Comparison of ENCODE assay signal across 22 cellular contexts in the genomic region with DNA sequence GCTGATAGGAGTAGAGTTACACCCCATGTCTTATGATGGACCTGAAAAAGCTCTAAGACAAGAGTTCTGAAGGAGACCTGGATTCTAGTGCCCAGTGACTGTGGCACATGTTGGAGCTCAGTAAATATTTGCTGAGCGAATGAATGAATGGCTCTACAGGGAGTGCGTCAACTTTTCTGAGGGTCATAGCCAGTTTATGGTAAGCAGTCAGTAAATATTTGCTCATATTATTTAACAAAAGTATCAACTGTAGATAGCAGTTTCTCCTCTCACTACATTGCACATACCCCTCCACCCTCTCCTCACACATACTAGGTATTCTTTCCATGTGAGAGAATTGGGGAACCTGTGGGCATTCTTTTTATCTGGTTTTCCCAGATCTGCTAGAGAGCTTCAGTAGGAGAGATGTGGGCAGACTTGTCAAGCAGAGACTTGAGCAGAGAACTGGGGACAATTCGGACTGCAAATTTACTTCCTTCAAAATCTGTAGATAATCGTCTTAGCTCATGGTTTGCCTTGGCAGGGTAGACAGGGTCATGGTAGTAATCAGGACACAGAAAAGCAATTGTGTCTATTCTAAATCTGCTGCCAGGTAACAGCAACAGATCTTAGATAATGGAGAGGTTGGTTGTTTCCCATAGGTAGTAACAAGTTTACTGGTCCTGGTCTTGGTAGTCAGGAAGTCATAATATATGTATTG. TPM values are rescaled to one million over a fixed set of nuclear protein-coding genes. Genes with fewer than 3 reads are reported as not detected.
DNase-seq lines count a peak whose midpoint lies in the region; ATAC-seq and TF ChIP-seq lines count a peak whose summit lies in the region.
"Had no signal": no experiment of that assay in that cellular context is flagged by ENCODE, and none has a peak within 500 bp of the region (broad histone marks: within the 10 kb centered on the region; RNA-seq: fewer than 3 reads in every experiment).

No MANE protein-coding gene starts in this region.

- no peaks in the 10 kb centered on the region for H3K9me3 ChIP-seq in Loucy (ENCODE audit: insufficient read depth, low read depth, low read length)
- no peaks in the 10 kb centered on the region for H3K9me3 ChIP-seq in lower lobe of right lung
- H3K9me3 ChIP-seq: Peyer's patch had no signal

- peaks cover 5% of the 10 kb centered on the region for H4K20me1 ChIP-seq in Loucy (ENCODE audit: insufficient read depth, low read length, poor library complexity, severe bottlenecking)

- peak; percentile 12 for DNase-seq in COLO668 (lab: John Stamatoyannopoulos, UW; ENCODE audit: unreplicated experiment)
- peak; percentile 94 for DNase-seq in NCI-H748 treated with DMSO at 0.1 percent for 48 hours (lab: John Stamatoyannopoulos, UW)
- DNase-seq in lower lobe of right lung: no peak
- DNase-seq in activated naive CD8-positive, alpha-beta T cell treated with anti-CD3 and anti-CD28 coated beads, Interleukin-2, amount 50 U/mL, for 24 hours: no peak
- DNase-seq: activated CD4-positive, alpha-beta T cell treated with anti-CD3 and anti-CD28 coated beads, Interleukin-2, amount 50 U/mL, for 1 hour; activated T-cell treated with anti-CD3 and anti-CD28 coated beads, Interleukin-2, amount 50 U/mL, for 1 hour; dermis blood vessel endothelial cell; foreskin melanocyte; GDM1; left cardiac atrium; NCI-H446 treated with DMSO at 0.1 percent for 48 hours; Peyer's patch had no signal

- H3K27ac ChIP-seq in lower lobe of right lung: peak overlapping the region; percentile 28
- H3K27ac ChIP-seq: epithelial cell of prostate, HL-60, Peyer's patch had no signal

- H3K4me1 Mint-ChIP-seq in activated naive CD8-positive, alpha-beta T cell treated with anti-CD3 and anti-CD28 coated beads, Interleukin-2, amount 50 U/mL, for 24 hours: peaks cover 2% of the 10 kb centered on the region

- H3K27ac Mint-ChIP-seq in activated naive CD8-positive, alpha-beta T cell treated with anti-CD3 and anti-CD28 coated beads, Interleukin-2, amount 50 U/mL, for 24 hours: no peak overlapping the region
- H3K27ac Mint-ChIP-seq: activated naive CD4-positive, alpha-beta T cell treated with anti-CD3 and anti-CD28 coated beads, Interleukin-2, amount 50 U/mL, for 72 hours had no signal

- H3K9me2 ChIP-seq in Loucy (replicated peaks; ENCODE audit: low read depth, low read length): no peaks in the 10 kb centered on the region

- H2AFZ ChIP-seq in Loucy (ENCODE audit: low read length): no peak overlapping the region

- H3K36me3 ChIP-seq in Loucy (ENCODE audit: insufficient read depth, low read length) (no peaks in the 10 kb centered on the region), lower lobe of right lung (no peaks in the 10 kb centered on the region)
- H3K36me3 ChIP-seq: Peyer's patch had no signal

- ATAC-seq in lower lobe of right lung (peak; percentile 84 to 86), GM19463 (IDR thresholded peaks at IDR 0.05; ENCODE audit: unreplicated experiment) (no peak), HG02981 (IDR thresholded peaks at IDR 0.05; ENCODE audit: unreplicated experiment) (no peak), GM21619 (IDR thresholded peaks at IDR 0.05; ENCODE audit: unreplicated experiment) (no peak)
- no peak for ATAC-seq in activated naive CD8-positive, alpha-beta T cell treated with anti-CD3 and anti-CD28 coated beads, Interleukin-2, amount 50 U/mL, for 24 hours
- ATAC-seq: activated naive CD4-positive, alpha-beta T cell treated with anti-CD3 and anti-CD28 coated beads, Interleukin-2, amount 50 U/mL, for 72 hours; K562; left cardiac atrium; sciatic nerve had no signal

- no peaks in the 10 kb centered on the region for H3K27me3 Mint-ChIP-seq in activated naive CD8-positive, alpha-beta T cell treated with anti-CD3 and anti-CD28 coated beads, Interleukin-2, amount 50 U/mL, for 24 hours

- H3F3A ChIP-seq in Loucy (ENCODE audit: low read depth): no peaks in the 10 kb centered on the region; the same call in 1 of the 2 replicates

- H3K4me3 ChIP-seq in Loucy (ENCODE audit: low read length, poor library complexity, severe bottlenecking): peak overlapping the region; percentile 26
- H3K4me3 ChIP-seq in lower lobe of right lung: no peak overlapping the region
- H3K4me3 ChIP-seq: GM12878, K562, Peyer's patch had no signal

- H3K4me2 ChIP-seq in Loucy (ENCODE audit: low read depth, low read length, poor library complexity, severe bottlenecking): peak overlapping the region; percentile 43

- H3K79me2 ChIP-seq in Loucy (ENCODE audit: insufficient read depth, low read length): peaks cover 76% of the 10 kb centered on the region

- no peaks in the 10 kb centered on the region for H3K36me3 Mint-ChIP-seq in activated naive CD8-positive, alpha-beta T cell treated with anti-CD3 and anti-CD28 coated beads, Interleukin-2, amount 50 U/mL, for 24 hours (ENCODE audit: low read depth)
- H3K36me3 Mint-ChIP-seq: activated naive CD4-positive, alpha-beta T cell treated with anti-CD3 and anti-CD28 coated beads, Interleukin-2, amount 50 U/mL, for 72 hours had no signal

- no peaks in the 10 kb centered on the region for H3K9me3 Mint-ChIP-seq in activated naive CD8-positive, alpha-beta T cell treated with anti-CD3 and anti-CD28 coated beads, Interleukin-2, amount 50 U/mL, for 24 hours
- H3K9me3 Mint-ChIP-seq: activated naive CD4-positive, alpha-beta T cell treated with anti-CD3 and anti-CD28 coated beads, Interleukin-2, amount 50 U/mL, for 72 hours had no signal

- H3K4me1 ChIP-seq in Loucy (ENCODE audit: insufficient read depth, low read length, poor library complexity, severe bottlenecking): peaks cover 63% of the 10 kb centered on the region
- H3K4me1 ChIP-seq in lower lobe of right lung: no peaks in the 10 kb centered on the region
- H3K4me1 ChIP-seq: Peyer's patch had no signal

- no peak overlapping the region for H3K4me3 Mint-ChIP-seq in activated naive CD8-positive, alpha-beta T cell treated with anti-CD3 and anti-CD28 coated beads, Interleukin-2, amount 50 U/mL, for 24 hours

- intact Hi-C loops in lower lobe of right lung (cut with DNase I): no loop called here

- H3K27me3 ChIP-seq in Loucy (ENCODE audit: insufficient read depth, low read length, poor library complexity, severe bottlenecking) (no peaks in the 10 kb centered on the region), lower lobe of right lung (ENCODE audit: low read depth) (no peaks in the 10 kb centered on the region)
- H3K27me3 ChIP-seq: Peyer's patch had no signal

- H3K9ac ChIP-seq in Loucy (ENCODE audit: low read depth, low read length, poor library complexity, severe bottlenecking): peak overlapping the region; percentile 30

- TF ChIP-seq CTCF in Loucy (conservative IDR thresholded peaks at IDR 0.05; ENCODE audit: low read length): no peak
- no peak for TF ChIP-seq CTCF in lower lobe of right lung (IDR thresholded peaks at IDR 0.05)

RNA-seq across cellular contexts. Expression of gene SLC4A8, which starts 5.7 kb away (rescaled TPM):
- total RNA-seq in lower lobe of right lung: 8.3 TPM

RNA-seq across cellular contexts. Expression of gene GALNT6, which starts 39.1 kb away (rescaled TPM):
- 24.0 TPM for total RNA-seq in lower lobe of right lung

Comparison
In these comparisons a context has a peak if more than half of its experiments do, and no peak if none do; other contexts are left out.
1. DNase-seq: peak in COLO668 (single experiment) and NCI-H748 treated with DMSO at 0.1 percent for 48 hours (single experiment); none in lower lobe of right lung (single experiment) and activated naive CD8-positive, alpha-beta T cell treated with anti-CD3 and anti-CD28 coated beads, Interleukin-2, amount 50 U/mL, for 24 hours (single experiment).
2. ATAC-seq: peak in lower lobe of right lung (2 of 2); none in GM19463 (single experiment), activated naive CD8-positive, alpha-beta T cell treated with anti-CD3 and anti-CD28 coated beads, Interleukin-2, amount 50 U/mL, for 24 hours (single experiment), HG02981 (single experiment) and GM21619 (single experiment).